ENCODE assay signal across 2 cellular contexts in genomic region chr5:61330341-61330878, GRCh38.
TF ChIP-seq lines count a peak whose summit lies in the region.

No MANE protein-coding gene starts in this region.

TF ChIP-seq in IMR-90, 13 proteins besides CTCF, POLR2A, EP300 and RAD21:
- TF ChIP-seq RFX5 (IDR thresholded peaks at IDR 0.05; ENCODE audit: low read depth, low read length), result no peak
- TF ChIP-seq MAZ (IDR thresholded peaks at IDR 0.05; ENCODE audit: borderline replicate concordance, low read depth, low read length), result no peak
TF ChIP-seq in IMR-90: peak in this region for 0.

TF ChIP-seq in H1, 55 proteins besides CTCF, POLR2A, EP300 and RAD21:
- TF ChIP-seq ATF2 (IDR thresholded peaks at IDR 0.05; ENCODE audit: low read length) (no peak), SP1 (IDR thresholded peaks at IDR 0.05; ENCODE audit: low read depth, low read length) (no peak), JUN (IDR thresholded peaks at IDR 0.05; ENCODE audit: low read depth, low read length) (no peak), TCF12 (IDR thresholded peaks at IDR 0.05; ENCODE audit: low read depth, low read length) (no peak), MAX (IDR thresholded peaks at IDR 0.05) (peak; percentile 5; the same call in 1 of the 2 replicates), CREB1 (IDR thresholded peaks at IDR 0.05) (no peak), SIN3A (conservative IDR thresholded peaks at IDR 0.05 in 1 of 2, IDR thresholded peaks at IDR 0.05 in 1 of 2; ENCODE audit: low read depth in 1 of 2, low read length in 2 of 2) (0 out of 4 replicates have a peak, but pooled peaks of 1 of the 2 experiments have one; percentile 44), PHF8 (conservative IDR thresholded peaks at IDR 0.05; ENCODE audit: low read depth, low read length) (no peak), SUZ12 (IDR thresholded peaks at IDR 0.05; ENCODE audit: low read length) (peak; percentile 75; the same call in 1 of the 2 replicates), POU5F1 (IDR thresholded peaks at IDR 0.05; ENCODE audit: low read depth, low read length) (no peak), SP2 (IDR thresholded peaks at IDR 0.05; ENCODE audit: low read length) (no peak), CBX8 (IDR thresholded peaks at IDR 0.05; ENCODE audit: borderline replicate concordance, low read depth, low read length) (no peak), E2F6 (IDR thresholded peaks at IDR 0.05) (no peak), RXRA (IDR thresholded peaks at IDR 0.05; ENCODE audit: insufficient read depth, low read depth, low read length) (no peak), CBX5 (IDR thresholded peaks at IDR 0.05; ENCODE audit: low read depth, low read length) (no peak), FOSL1 (IDR thresholded peaks at IDR 0.05; ENCODE audit: insufficient read depth, low read depth, low read length) (no peak), RNF2 (IDR thresholded peaks at IDR 0.05; ENCODE audit: borderline replicate concordance, low read depth, low read length, missing control alignments, poor library complexity, severe bottlenecking) (no peak), CHD1 (IDR thresholded peaks at IDR 0.05; ENCODE audit: low read depth, low read length) (no peak), BCL11A (IDR thresholded peaks at IDR 0.05; ENCODE audit: low read depth in 2 of 2, low read length in 2 of 2) (no peak), SP4 (IDR thresholded peaks at IDR 0.05; ENCODE audit: low read length) (no peak), JUND (IDR thresholded peaks at IDR 0.05; ENCODE audit: low read length) (no peak), CHD2 (IDR thresholded peaks at IDR 0.05; ENCODE audit: low read length) (no peak), HDAC6 (IDR thresholded peaks at IDR 0.05; ENCODE audit: low read depth, low read length) (no peak), TAF1 (IDR thresholded peaks at IDR 0.05; ENCODE audit: low read depth, low read length) (peak; percentile 34; the same call in 1 of the 2 replicates), CTBP2 (IDR thresholded peaks at IDR 0.05; ENCODE audit: borderline replicate concordance, insufficient read depth, insufficient read length, low read length) (no peak), HDAC2 (IDR thresholded peaks at IDR 0.05; ENCODE audit: borderline replicate concordance in 1 of 2, low read depth in 2 of 2, low read length in 2 of 2) (no peak), TBP (IDR thresholded peaks at IDR 0.05; ENCODE audit: low read depth, low read length) (no peak), TEAD4 (IDR thresholded peaks at IDR 0.05; ENCODE audit: low read depth, low read length) (no peak), MAFK (IDR thresholded peaks at IDR 0.05; ENCODE audit: low read depth, low read length) (no peak), RFX5 (IDR thresholded peaks at IDR 0.05; ENCODE audit: borderline replicate concordance, low read depth, low read length) (no peak), YY1 (IDR thresholded peaks at IDR 0.05; ENCODE audit: low read depth, low read length) (no peak), KDM4A (IDR thresholded peaks at IDR 0.05; ENCODE audit: low read depth, low read length, severe bottlenecking) (no peak), ATF3 (IDR thresholded peaks at IDR 0.05; ENCODE audit: insufficient read depth, low read depth, low read length) (no peak), NANOG (IDR thresholded peaks at IDR 0.05; ENCODE audit: insufficient read depth, low read depth, low read length, poor library complexity, severe bottlenecking) (no peak), EGR1 (IDR thresholded peaks at IDR 0.05; ENCODE audit: borderline replicate concordance, low read depth, low read length) (no peak; the same call in 1 of the 2 replicates), SIX5 (IDR thresholded peaks at IDR 0.05; ENCODE audit: low read depth, low read length) (no peak), SIRT6 (IDR thresholded peaks at IDR 0.05; ENCODE audit: low read length) (no peak), NRF1 (IDR thresholded peaks at IDR 0.05; ENCODE audit: low read depth, low read length) (no peak), ZNF274 (IDR thresholded peaks at IDR 0.05; ENCODE audit: borderline replicate concordance, extremely low read depth, low read length) (no peak), BACH1 (IDR thresholded peaks at IDR 0.05; ENCODE audit: low read length) (no peak; the same call in 1 of the 2 replicates), POLR2AphosphoS5 (IDR thresholded peaks at IDR 0.05; ENCODE audit: low read depth, low read length) (no peak), USF2 (IDR thresholded peaks at IDR 0.05; ENCODE audit: low read length) (no peak), CEBPB (IDR thresholded peaks at IDR 0.05; ENCODE audit: low read depth, low read length) (no peak), RBBP5 (IDR thresholded peaks at IDR 0.05; ENCODE audit: borderline replicate concordance, low read depth, low read length) (peak; percentile 39; the same call in 1 of the 2 replicates), CHD7 (IDR thresholded peaks at IDR 0.05; ENCODE audit: insufficient replicate concordance, low read length) (no peak), KDM1A (IDR thresholded peaks at IDR 0.05; ENCODE audit: borderline replicate concordance, low read length) (no peak), EZH2 (IDR thresholded peaks at IDR 0.05; ENCODE audit: low read depth, low read length, severe bottlenecking) (peak; percentile 44), BRCA1 (IDR thresholded peaks at IDR 0.05; ENCODE audit: low read depth, low read length) (no peak), ASH2L (IDR thresholded peaks at IDR 0.05; ENCODE audit: low read length) (peak; percentile 86), SAP30 (IDR thresholded peaks at IDR 0.05; ENCODE audit: insufficient read depth, insufficient replicate concordance, low read length) (peak; percentile 75), GABPA (IDR thresholded peaks at IDR 0.05; ENCODE audit: borderline replicate concordance, insufficient read depth, low read length) (no peak), SRF (IDR thresholded peaks at IDR 0.05; ENCODE audit: low read depth, low read length) (no peak)
